Comparison of ENCODE assay signal across 15 cellular contexts in genomic region chr22:49812838-49813237, GRCh38. TPM values are rescaled to one million over a fixed set of nuclear protein-coding genes. Genes with fewer than 3 reads are reported as not detected.
A peak's percentile ranks its signal among the peaks of the same experiment; 100 is the strongest.
DNase-seq lines count a peak whose midpoint lies in the region; TF ChIP-seq lines count a peak whose summit lies in the region.
"Had no signal": no experiment of that assay in that cellular context is flagged by ENCODE, and none has a peak within 500 bp of the region (broad histone marks: within the 10 kb centered on the region; RNA-seq: fewer than 3 reads in every experiment).

No MANE protein-coding gene starts in this region.

- H3K36me3 ChIP-seq in SJSA1 = peaks cover 70% of the 10 kb centered on the region
- peaks cover 28% of the 10 kb centered on the region for H3K36me3 ChIP-seq in osteoblast (ENCODE audit: insufficient read depth, low read length)
- H3K36me3 ChIP-seq in spleen = peaks cover 0 to 71% (median 11%) of the 10 kb centered on the region in 6 donors

- peaks cover 99% of the 10 kb centered on the region for H3K79me2 ChIP-seq in osteoblast (ENCODE audit: insufficient read depth, low read length)

- peaks cover 36% of the 10 kb centered on the region for H3K4me1 ChIP-seq in SJSA1 (replicated peaks)
- H3K4me1 ChIP-seq in osteoblast (ENCODE audit: insufficient read depth, low read length) = no peaks in the 10 kb centered on the region
- peaks cover 12 to 100% (median 77%) of the 10 kb centered on the region in 6 donors for H3K4me1 ChIP-seq in spleen
- H3K4me1 ChIP-seq: HAP-1 had no signal

- no peak overlapping the region for H2AFZ ChIP-seq in osteoblast (ENCODE audit: low read length)

- intact Hi-C loops in spleen (cut with DNase I; ENCODE audit: low total_unique reads) = no loop called here

- TF ChIP-seq CTCF in fibroblast of the aortic adventitia (IDR thresholded peaks at IDR 0.05; ENCODE audit: insufficient read depth, low read length) (no peak), osteoblast (IDR thresholded peaks at IDR 0.05; ENCODE audit: extremely low read depth, low read depth, low read length) (no peak), spleen (IDR thresholded peaks at IDR 0.05 in 8 of 11, conservative IDR thresholded peaks at IDR 0.05 in 3 of 11) (no peak)

- H4K20me1 ChIP-seq in osteoblast (ENCODE audit: insufficient read depth, low read length) = peaks cover 84% of the 10 kb centered on the region

- peak; percentile 51 for DNase-seq in ELR (ENCODE audit: low read depth)
- peak; percentile 91 to 97 for DNase-seq in SJSA1 (ENCODE audit: low read depth in 1 of 2, low spot score in 2 of 2)
- DNase-seq in fibroblast of the aortic adventitia (ENCODE audit: low read depth) = peak; percentile 18
- peak; percentile 91 for DNase-seq in osteoblast (ENCODE audit: insufficient read length, low spot score, missing footprints)
- no peak for DNase-seq in erythroblast (lab: John Stamatoyannopoulos, UW)
- no peak for DNase-seq in spleen
- DNase-seq in activated CD4-positive, alpha-beta T cell treated with anti-CD3 and anti-CD28 coated beads for 4 hours = no peak
- DNase-seq in HuH-7 (ENCODE audit: low spot score) = no peak
- DNase-seq: activated CD8-positive, alpha-beta T cell treated with anti-CD3 and anti-CD28 coated beads, Interleukin-2, amount 10 ng/mL, durations not matched to agents 7 days and 5 days; DMS53; NCI-H2171; pancreas had no signal

- no peaks in the 10 kb centered on the region for H3K9me3 ChIP-seq in SJSA1 (replicated peaks)
- H3K9me3 ChIP-seq in osteoblast (ENCODE audit: low read depth, low read length) = no peaks in the 10 kb centered on the region
- H3K9me3 ChIP-seq in spleen = no peaks in the 10 kb centered on the region
- H3K9me3 ChIP-seq: gastrocnemius medialis, HAP-1, pancreas had no signal

- no peak overlapping the region for H3K4me2 ChIP-seq in osteoblast (ENCODE audit: insufficient read depth, low read length)

- WGBS in spleen, 5 donors = 86 to 97% (median 95%) methylated on average over 11 of the region's 11 CpGs

- TF ChIP-seq POLR2A in erythroblast (IDR thresholded peaks at IDR 0.05; ENCODE audit: low read length) (no peak), spleen (IDR thresholded peaks at IDR 0.05) (no peak)

- no peak overlapping the region for H3K4me3 ChIP-seq in SJSA1
- H3K4me3 ChIP-seq in fibroblast of the aortic adventitia (ENCODE audit: low read depth, low read length) = no peak overlapping the region
- H3K4me3 ChIP-seq in osteoblast (ENCODE audit: insufficient read depth, low read length) = no peak overlapping the region
- H3K4me3 ChIP-seq in spleen = no peak overlapping the region
- H3K4me3 ChIP-seq: BLaER1 treated with 17β-estradiol and CSF1 and Interleukin-3, amounts not matched to agents 10 nM and 100 nM; gastrocnemius medialis; HAP-1; pancreas had no signal

- no peak overlapping the region for H3K27ac ChIP-seq in SJSA1
- H3K27ac ChIP-seq in osteoblast (ENCODE audit: low read depth, low read length) = no peak overlapping the region
- H3K27ac ChIP-seq in spleen = no peak overlapping the region
- H3K27ac ChIP-seq: BLaER1 treated with 17β-estradiol and CSF1 and Interleukin-3, amounts not matched to agents 10 nM and 100 nM; gastrocnemius medialis; pancreas had no signal

- H3K27me3 ChIP-seq in SJSA1 (replicated peaks) = no peaks in the 10 kb centered on the region
- no peaks in the 10 kb centered on the region for H3K27me3 ChIP-seq in osteoblast (ENCODE audit: insufficient read depth, low read length)
- no peaks in the 10 kb centered on the region for H3K27me3 ChIP-seq in spleen (replicated peaks in 1 of 7)
- H3K27me3 ChIP-seq: BLaER1 treated with 17β-estradiol and CSF1 and Interleukin-3, amounts not matched to agents 10 nM and 100 nM; gastrocnemius medialis; pancreas had no signal

RNA-seq across cellular contexts. Expression of gene BRD1, which starts 14.8 kb away (rescaled TPM):
- total RNA-seq in SJSA1 (2014; rRNA removed; shearing (Covaris generic)) = 25.1 and 28.2 TPM in 2 replicates
- total RNA-seq in fibroblast of the aortic adventitia (ENCODE audit: low replicate concordance) = 14.6 and 58.5 TPM in 2 replicates
- 23.5 and 25.9 TPM in 2 replicates for total RNA-seq in osteoblast
- total RNA-seq in spleen = 10 to 100 TPM; 35.3 to 59.6 (median 46.9) TPM
- 10 to 100 TPM; 14.2 to 23.1 (median 17.6) TPM for polyA plus RNA-seq in spleen

RNA-seq across cellular contexts. Expression of gene ZBED4, which starts 40.8 kb away (rescaled TPM):
- total RNA-seq in SJSA1 (2014; rRNA removed; shearing (Covaris generic)) = 9.8 and 11.7 TPM in 2 replicates
- total RNA-seq in fibroblast of the aortic adventitia (ENCODE audit: low replicate concordance) (5.3 and 8.3 TPM in 2 replicates), osteoblast (8.0 and 8.3 TPM in 2 replicates), spleen (10 to 100 TPM; 10.1 to 23.2 (median 16.1) TPM)
- polyA plus RNA-seq in spleen = 1 to 10 TPM; 2.9 to 5.3 (median 3.5) TPM

Comparison
In these comparisons a context has a peak if more than half of its experiments do, and no peak if none do; other contexts are left out.
1. DNase-seq: peak in ELR (single experiment), SJSA1 (2 of 2), fibroblast of the aortic adventitia (single experiment) and osteoblast (single experiment); none in erythroblast (0 of 2), spleen (single experiment), activated CD4-positive, alpha-beta T cell treated with anti-CD3 and anti-CD28 coated beads for 4 hours (0 of 2) and HuH-7 (single experiment).